Comparison of ENCODE assay signal across 1 cellular context in the genomic region with DNA sequence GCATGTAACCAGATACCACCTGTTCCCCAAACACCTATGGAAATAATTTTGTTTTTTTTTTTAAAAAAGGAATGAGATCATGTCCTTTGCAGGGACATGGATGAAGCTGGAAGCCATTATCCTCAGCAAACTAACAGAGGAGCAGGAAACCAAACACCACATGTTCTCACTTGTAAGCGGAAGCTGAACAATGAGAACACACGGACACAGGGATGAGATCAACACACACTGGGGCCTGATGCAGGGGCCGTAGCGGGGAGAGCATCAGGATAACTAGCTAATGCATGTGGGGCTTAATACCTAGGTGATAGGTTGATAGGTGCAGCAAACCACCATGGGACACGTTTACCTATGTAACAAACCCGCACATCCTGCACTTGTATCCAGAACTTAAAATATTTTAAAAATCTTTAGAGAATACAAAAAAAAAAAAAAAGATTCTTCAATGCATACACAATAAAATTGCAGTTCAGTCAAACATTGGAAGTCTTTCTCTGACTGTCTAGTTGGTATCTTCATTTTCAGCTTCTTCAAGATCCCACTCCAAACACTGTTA.
A peak's percentile ranks its signal among the peaks of the same experiment; 100 is the strongest.
TF ChIP-seq lines count a peak whose summit lies in the region.

No MANE protein-coding gene starts in this region.

TF ChIP-seq in GM12878, 131 proteins besides CTCF, POLR2A, EP300 and RAD21:
- TF ChIP-seq ZBED1 (IDR thresholded peaks at IDR 0.05; ENCODE audit: borderline replicate concordance) = 0 out of 2 replicates have a peak, but pooled peaks have one; percentile 32
- TF ChIP-seq, protein P1, sequence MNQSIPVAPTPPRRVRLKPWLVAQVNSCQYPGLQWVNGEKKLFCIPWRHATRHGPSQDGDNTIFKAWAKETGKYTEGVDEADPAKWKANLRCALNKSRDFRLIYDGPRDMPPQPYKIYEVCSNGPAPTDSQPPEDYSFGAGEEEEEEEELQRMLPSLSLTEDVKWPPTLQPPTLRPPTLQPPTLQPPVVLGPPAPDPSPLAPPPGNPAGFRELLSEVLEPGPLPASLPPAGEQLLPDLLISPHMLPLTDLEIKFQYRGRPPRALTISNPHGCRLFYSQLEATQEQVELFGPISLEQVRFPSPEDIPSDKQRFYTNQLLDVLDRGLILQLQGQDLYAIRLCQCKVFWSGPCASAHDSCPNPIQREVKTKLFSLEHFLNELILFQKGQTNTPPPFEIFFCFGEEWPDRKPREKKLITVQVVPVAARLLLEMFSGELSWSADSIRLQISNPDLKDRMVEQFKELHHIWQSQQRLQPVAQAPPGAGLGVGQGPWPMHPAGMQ (IDR thresholded peaks at IDR 0.05; ENCODE audit: borderline replicate concordance) = no peak
- TF ChIP-seq POLR2AphosphoS2 (IDR thresholded peaks at IDR 0.05; ENCODE audit: low read depth, low read length) = 0 out of 2 replicates have a peak, but pooled peaks have one; percentile 15
- no peak for TF ChIP-seq RELA (IDR thresholded peaks at IDR 0.05; ENCODE audit: borderline replicate concordance, partially characterized antibody)
- peak; percentile 60; the same call in 1 of the 2 replicates for TF ChIP-seq POLR2AphosphoS5 (IDR thresholded peaks at IDR 0.05; ENCODE audit: low read length)
- no peak for TF ChIP-seq SREBF1 (IDR thresholded peaks at IDR 0.05; ENCODE audit: low read length)
TF ChIP-seq in GM12878: peak in this region for 3.
